25 cellular contexts compared by ENCODE assay signal in the genomic region with DNA sequence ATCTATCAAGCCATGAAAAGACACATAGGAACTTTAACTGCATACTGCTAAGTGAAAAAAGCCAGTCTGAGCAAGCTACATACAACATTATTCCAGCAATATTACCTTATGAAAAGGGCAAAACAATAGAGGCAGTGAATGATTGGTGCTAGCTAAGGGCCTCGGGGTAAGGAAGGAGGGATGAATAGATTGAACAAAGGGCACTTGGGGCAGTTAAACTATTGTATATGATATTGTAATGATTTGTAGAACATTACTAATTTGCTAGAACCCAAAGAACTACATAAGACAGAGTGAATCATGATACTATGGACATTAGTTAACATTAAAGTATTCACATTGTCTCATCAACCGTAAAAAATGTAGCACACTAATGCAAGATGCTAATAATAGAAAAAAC.
"Had no signal": no experiment of that assay in that cellular context is flagged by ENCODE, and none has a peak within 500 bp of the region (broad histone marks: within the 10 kb centered on the region; RNA-seq: fewer than 3 reads in every experiment).

No MANE protein-coding gene starts in this region.

- H2AFZ ChIP-seq: hepatocyte had no signal

- FAIRE-seq: colon, endothelial cell of umbilical vein, frontal cortex had no signal

- H3K4me3 Mint-ChIP-seq: immature natural killer cell, memory B cell had no signal

- H3K79me2 ChIP-seq: hepatocyte had no signal

- H3K4me2 ChIP-seq: hepatocyte had no signal

- H3K27ac ChIP-seq: coronary artery, dorsolateral prefrontal cortex, esophagus muscularis mucosa, gastroesophageal sphincter, heart left ventricle, hepatocyte, left lung, lower lobe of right lung had no signal

- H3K27me3 ChIP-seq: dorsolateral prefrontal cortex, esophagus muscularis mucosa, gastroesophageal sphincter, heart left ventricle, hepatocyte, left lung had no signal

- H3K36me3 Mint-ChIP-seq: memory B cell, naive B cell had no signal

- H3K27me3 Mint-ChIP-seq: memory B cell, naive B cell had no signal

- H3K4me3 ChIP-seq: coronary artery, dorsolateral prefrontal cortex, esophagus muscularis mucosa, gastroesophageal sphincter, heart left ventricle, hepatocyte, left lung, lower lobe of right lung, mucosa of descending colon had no signal

- DNase-seq: dermis blood vessel endothelial cell; dorsolateral prefrontal cortex; effector CD4-positive, alpha-beta T cell; effector memory CD4-positive, alpha-beta T cell; foreskin fibroblast; heart left ventricle; hypothalamus; immature natural killer cell; islet precursor cell; left cardiac atrium; left lung; left ventricle myocardium superior; lower lobe of right lung; mesendoderm; midbrain; mucosa of descending colon; naive B cell had no signal

- H3K36me3 ChIP-seq: esophagus muscularis mucosa, gastroesophageal sphincter, heart left ventricle, left lung, lower lobe of right lung had no signal

- H3K4me1 Mint-ChIP-seq: immature natural killer cell, memory B cell, naive B cell had no signal

- H3K4me1 ChIP-seq: esophagus muscularis mucosa, gastroesophageal sphincter, heart left ventricle, left lung, lower lobe of right lung had no signal

- H3K27ac Mint-ChIP-seq: immature natural killer cell, memory B cell, naive B cell had no signal
